Comparison of ENCODE assay signal across 8 cellular contexts in genomic region chr5:138438003-138438723, GRCh38. TPM values are rescaled to one million over a fixed set of nuclear protein-coding genes. Genes with fewer than 3 reads are reported as not detected.
DNase-seq lines count a peak whose midpoint lies in the region; ATAC-seq lines count a peak whose summit lies in the region.

No MANE protein-coding gene starts in this region.

- DNase-seq in KBM-7 (peak; percentile 6), naive B cell (no peak), NCI-H2227 (lab: John Stamatoyannopoulos, UW; ENCODE audit: unreplicated experiment) (no peak), T-helper 9 cell (no peak), GM19238 (ENCODE audit: insufficient read length, low spot score) (no peak), HuH-7 (ENCODE audit: low spot score) (no peak)

- peak overlapping the region; percentile 89 for H3K4me2 ChIP-seq in BLaER1

- peak overlapping the region; percentile 36 for H3K27ac Mint-ChIP-seq in dendritic cell treated with granulocyte-macrophage colony-stimulating factor and Interleukin-4, amounts not matched to agents 40 ng/mL and 50 ng/mL, for 4 days
- peak overlapping the region in 4 of 6 donors; percentile 15 to 76 (median 62) for H3K27ac Mint-ChIP-seq in naive B cell

- H3K27me3 ChIP-seq in BLaER1: no peaks in the 10 kb centered on the region

- in situ Hi-C loops in KBM-7 (cut with MboI; ENCODE audit: low pct_unique_long_range_greater_than_20kb, low sequenced_read_pairs): no loop called here

- H3K4me3 ChIP-seq in BLaER1: peak overlapping the region; percentile 70

- H3K9me3 Mint-ChIP-seq in dendritic cell treated with granulocyte-macrophage colony-stimulating factor and Interleukin-4, amounts not matched to agents 40 ng/mL and 50 ng/mL, for 4 days: no peaks in the 10 kb centered on the region
- no peaks in the 10 kb centered on the region for H3K9me3 Mint-ChIP-seq in naive B cell

- ATAC-seq in naive B cell (ENCODE audit: low read depth in 2 of 2): no peak

- peak overlapping the region; percentile 71 for H3K4me3 Mint-ChIP-seq in dendritic cell treated with granulocyte-macrophage colony-stimulating factor and Interleukin-4, amounts not matched to agents 40 ng/mL and 50 ng/mL, for 4 days
- H3K4me3 Mint-ChIP-seq in naive B cell: peak overlapping the region; percentile 68 to 92 (median 86)

- peak overlapping the region; percentile 73 for H3K9ac ChIP-seq in BLaER1

- H3K4me1 Mint-ChIP-seq in dendritic cell treated with granulocyte-macrophage colony-stimulating factor and Interleukin-4, amounts not matched to agents 40 ng/mL and 50 ng/mL, for 4 days (ENCODE audit: low read depth): peaks cover 27% of the 10 kb centered on the region
- peaks cover 17 to 20% (median 18%) of the 10 kb centered on the region in 3 donors for H3K4me1 Mint-ChIP-seq in naive B cell

- H3K27ac ChIP-seq in BLaER1: 0 out of 2 replicates have a peak overlapping the region, but pooled peaks have one; percentile 35

- intact Hi-C loops in dendritic cell treated with granulocyte-macrophage colony-stimulating factor and Interleukin-4, amounts not matched to agents 40 ng/mL and 50 ng/mL, for 4 days (cut with micrococcal nuclease): no loop called here

- peaks cover 46% of the 10 kb centered on the region for H3K36me3 Mint-ChIP-seq in dendritic cell treated with granulocyte-macrophage colony-stimulating factor and Interleukin-4, amounts not matched to agents 40 ng/mL and 50 ng/mL, for 4 days (ENCODE audit: low read depth)
- H3K36me3 Mint-ChIP-seq in naive B cell: peaks cover 17 to 21% of the 10 kb centered on the region in 2 donors

- H3K4me1 ChIP-seq in BLaER1: peaks cover 26% of the 10 kb centered on the region

- peaks cover 36% of the 10 kb centered on the region for H3K27me3 Mint-ChIP-seq in dendritic cell treated with granulocyte-macrophage colony-stimulating factor and Interleukin-4, amounts not matched to agents 40 ng/mL and 50 ng/mL, for 4 days
- H3K27me3 Mint-ChIP-seq in naive B cell: peaks cover 0 to 10% (median 0%) of the 10 kb centered on the region in 3 donors

- H3K9me3 ChIP-seq in BLaER1: no peaks in the 10 kb centered on the region

- peaks cover 17% of the 10 kb centered on the region for H4K20me1 ChIP-seq in BLaER1

- H3K36me3 ChIP-seq in BLaER1: peaks cover 45% of the 10 kb centered on the region

RNA-seq across cellular contexts. Expression of gene REEP2, which starts 0.7 kb away (rescaled TPM):
- polyA plus RNA-seq in naive B cell (ENCODE audit: low read depth in 6 of 6): not detected

RNA-seq across cellular contexts. Expression of gene EGR1, which starts 27.1 kb away (rescaled TPM):
- 100 to 1,000 TPM in 2 of 6 donors, 10 to 100 TPM in 3, 1 to 10 TPM in 1; 7.0 to 125 (median 41.8) TPM for polyA plus RNA-seq in naive B cell (ENCODE audit: low read depth in 6 of 6)
